9 cellular contexts compared by ENCODE assay signal in the genomic region with DNA sequence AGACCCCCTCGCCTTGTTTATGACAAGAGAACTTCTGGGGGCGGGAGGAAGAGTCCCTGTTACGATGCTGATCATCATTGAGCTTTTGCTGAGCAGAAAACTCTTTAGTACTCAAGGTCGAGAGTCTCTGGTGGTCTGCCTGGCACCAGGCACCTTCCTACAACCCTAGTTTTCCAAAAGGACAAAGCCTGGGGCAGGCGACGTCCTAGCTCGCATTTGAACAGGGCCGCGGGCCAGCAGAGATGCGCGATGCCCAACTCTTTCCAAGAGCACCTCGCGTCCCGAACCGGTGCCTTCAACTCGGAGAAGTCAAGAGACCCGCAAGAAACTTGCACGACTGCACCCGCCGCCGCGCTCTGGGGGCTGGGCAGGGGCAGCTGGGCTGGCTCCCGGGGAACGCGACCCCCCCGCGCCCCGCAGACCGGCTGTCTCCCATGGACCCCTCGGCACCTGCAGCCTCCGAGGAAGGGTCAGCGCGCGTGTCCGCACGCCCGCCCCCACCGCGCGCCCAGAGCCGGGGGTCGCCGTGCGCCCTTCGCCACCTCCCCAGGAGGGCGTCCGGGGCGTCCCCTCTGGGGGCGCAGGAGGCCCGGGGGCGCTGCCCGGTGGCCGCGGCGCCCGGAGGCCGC. TPM values are rescaled to one million over a fixed set of nuclear protein-coding genes. Genes with fewer than 3 reads are reported as not detected.
DNase-seq lines count a peak whose midpoint lies in the region; ATAC-seq, FAIRE-seq and TF ChIP-seq lines count a peak whose summit lies in the region.
"Had no signal": no experiment of that assay in that cellular context is flagged by ENCODE, and none has a peak within 500 bp of the region (broad histone marks: within the 10 kb centered on the region; RNA-seq: fewer than 3 reads in every experiment).

No MANE protein-coding gene starts in this region.

- POLR2A ChIA-PET in A549 (lab: Yijun Ruan, JAX) (interaction anchor here (0.5 to 1.2 kb wide), 6 partner anchors 30 to 205 kb away, joined by 3 to 4 read pairs (median 4); partner anchors contain the start of genes DIABLO and PSMD9), T-cell (lab: Charles Lee) (interaction anchor here in 1 of 2 donors (0.5 kb wide), 1 partner anchor 1691 kb away, joined by 5 read pairs; the partner anchor contains the start of gene ATP6V0A2)

- WGBS in A549 (ENCODE audit: missing lambda C conversion rate), result 11% methylated on average over 22 of the region's 57 CpGs

- CTCF ChIA-PET in A549 (lab: Yijun Ruan, JAX) (interaction anchor here (0.6 to 2.4 kb wide), 7 partner anchors 10 to 227 kb away, joined by 3 to 9 read pairs (median 3); partner anchors contain the start of gene RHOF), T-cell (lab: Charles Lee) (no interaction called here)

- H3K27ac ChIP-seq in A549 (peak overlapping the region; percentile 89 to 90), epithelial cell of prostate (peak overlapping the region; percentile 67), muscle layer of duodenum (ENCODE audit: low read length) (no peak overlapping the region)

- no peak for TF ChIP-seq CTCF in A549 (IDR thresholded peaks at IDR 0.05)
- TF ChIP-seq CTCF in GM12875 (IDR thresholded peaks at IDR 0.05; ENCODE audit: borderline replicate concordance, insufficient read depth, low read depth, low read length), result no peak

- peaks cover 0 to 5% (median 2%) of the 10 kb centered on the region in 3 donors for H3K9me3 Mint-ChIP-seq in T-cell

- H3K27me3 Mint-ChIP-seq in T-cell, result peaks cover 0 to 14% of the 10 kb centered on the region in 2 donors

- peak overlapping the region; percentile 84 to 85 (median 84) for H3K4me3 Mint-ChIP-seq in T-cell

- no peak for TF ChIP-seq POLR2A in A549 (IDR thresholded peaks at IDR 0.05; ENCODE audit: low read length)

- no peak for TF ChIP-seq EP300 in A549 (IDR thresholded peaks at IDR 0.05)

- H3K4me1 Mint-ChIP-seq in T-cell, result peaks cover 10 to 13% (median 12%) of the 10 kb centered on the region in 3 donors

- peak overlapping the region; percentile 96 for H3K4me2 ChIP-seq in A549

- H3K27me3 ChIP-seq in muscle layer of duodenum (ENCODE audit: low read depth, low read length), result peaks cover 5% of the 10 kb centered on the region

- DNase-seq in A549 (ENCODE audit: low read depth in 1 of 2, low spot score in 1 of 2) (no peak), T-cell (peak in 1 of 34 experiments; percentile 15), epithelial cell of prostate (ENCODE audit: low read depth, low spot score) (no peak), NCI-H2029 treated with DMSO at 0.1 percent for 48 hours (lab: John Stamatoyannopoulos, UW) (no peak), NCI-H187 treated with DMSO at 0.1 percent for 48 hours (lab: John Stamatoyannopoulos, UW) (no peak)

- peaks cover 17% of the 10 kb centered on the region for H3K4me1 ChIP-seq in A549
- peaks cover 4 to 25% of the 10 kb centered on the region in 2 donors for H3K4me1 ChIP-seq in muscle layer of duodenum (ENCODE audit: control insufficient read depth in 1 of 2, insufficient read depth in 2 of 2, low read length in 2 of 2)

- ATAC-seq in A549, result peak; percentile 5 to 26; a peak in 5 of 6 replicates
- peak in 3 of 4 experiments; percentile 13 to 21 (median 19) for ATAC-seq in T-cell (replicated peaks in 1 of 4)
- ATAC-seq in HG03342 (IDR thresholded peaks at IDR 0.05; ENCODE audit: unreplicated experiment), result no peak

- TF ChIP-seq RAD21 in A549 (conservative IDR thresholded peaks at IDR 0.05 in 1 of 2, IDR thresholded peaks at IDR 0.05 in 1 of 2), result no peak

- H3K36me3 ChIP-seq in muscle layer of duodenum (ENCODE audit: control insufficient read depth in 1 of 2, insufficient read depth in 2 of 2, low read length in 2 of 2), result no peaks in the 10 kb centered on the region

- peaks cover 11% of the 10 kb centered on the region; the same call in 1 of the 3 replicates for H3K9me3 ChIP-seq in A549
- H3K9me3 ChIP-seq in muscle layer of duodenum (ENCODE audit: control insufficient read depth in 1 of 2, low read length in 2 of 2), result no peaks in the 10 kb centered on the region
- H3K9me3 ChIP-seq: mucosa of descending colon had no signal

- H3K4me3 ChIP-seq in A549 (peak overlapping the region; percentile 83), GM12875 (ENCODE audit: low read depth, low read length) (peak overlapping the region; percentile 84), muscle layer of duodenum (ENCODE audit: low read depth in 1 of 2, low read length in 2 of 2) (peak overlapping the region; percentile 26 to 74)

- peak overlapping the region; percentile 39 to 66 for H3K27ac Mint-ChIP-seq in T-cell

- no peak for FAIRE-seq in A549 (lab: Jason Lieb, UNC)

- H3K36me3 Mint-ChIP-seq in T-cell, result no peaks in the 10 kb centered on the region

TF ChIP-seq in A549, 52 proteins besides CTCF, POLR2A, EP300 and RAD21:
- TF ChIP-seq PHF8 (IDR thresholded peaks at IDR 0.05; ENCODE audit: borderline replicate concordance, low read depth) (peak; percentile 22; the same call in 1 of the 2 replicates), HDAC2 (IDR thresholded peaks at IDR 0.05) (no peak), BCL3 (IDR thresholded peaks at IDR 0.05) (no peak)
- TF ChIP-seq, protein P1, sequence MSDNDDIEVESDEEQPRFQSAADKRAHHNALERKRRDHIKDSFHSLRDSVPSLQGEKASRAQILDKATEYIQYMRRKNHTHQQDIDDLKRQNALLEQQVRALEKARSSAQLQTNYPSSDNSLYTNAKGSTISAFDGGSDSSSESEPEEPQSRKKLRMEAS (IDR thresholded peaks at IDR 0.05), result peak; percentile 14; the same call in 1 of the 2 replicates

RNA-seq across cellular contexts. Expression of gene BCL7A, which starts 0.4 kb away (rescaled TPM):
- 9.4 and 9.8 TPM in 2 replicates for polyA plus RNA-seq in A549 (2011; rRNA removed)
- polyA plus RNA-seq in A549 (2012; cell fraction: cytosol; rRNA removed), result 11.1 and 13.2 TPM in 2 replicates
- polyA plus RNA-seq in A549 (2012; cell fraction: nucleus; rRNA removed), result 13.0 and 15.7 TPM in 2 replicates
- polyA plus RNA-seq in A549 (2017; fragmentation: RNase III; extraction: RNeasy Plus Mini Kit Qiagen cat#74134 plus additional on column Dnase treatment), result 6.7 to 9.2 TPM (median 6.8 TPM) in 3 replicates
- 9.3 and 10.6 TPM in 2 replicates for polyA minus RNA-seq in A549 (2011; rRNA and poly(A)+ RNA removed)
- total RNA-seq in T-cell, result 1 to 10 TPM; 5.3 to 7.4 (median 6.7) TPM

RNA-seq across cellular contexts. Expression of gene MLXIP, which starts 57.2 kb away (rescaled TPM):
- polyA plus RNA-seq in A549 (2011; rRNA removed) (7.0 and 11.6 TPM in 2 replicates), A549 (2017; fragmentation: RNase III; extraction: RNeasy Plus Mini Kit Qiagen cat#74134 plus additional on column Dnase treatment) (18.1 to 21.4 TPM (median 21.2 TPM) in 3 replicates)
- 11.5 and 15.8 TPM in 2 replicates for polyA plus RNA-seq in A549 (2012; cell fraction: cytosol; rRNA removed)
- 36.8 and 38.6 TPM in 2 replicates for polyA plus RNA-seq in A549 (2012; cell fraction: nucleus; rRNA removed)
- polyA minus RNA-seq in A549 (2011; rRNA and poly(A)+ RNA removed), result 19.7 and 23.3 TPM in 2 replicates
- 100 to 1,000 TPM in 2 of 5 donors, 10 to 100 TPM in 3; 87.9 to 113 (median 98.3) TPM for total RNA-seq in T-cell
